In genomic region chr1:178644308-178645120, GRCh38 we compare ENCODE assay signal across 12 cellular contexts.
A peak's percentile ranks its signal among the peaks of the same experiment; 100 is the strongest.
DNase-seq lines count a peak whose midpoint lies in the region; ATAC-seq and TF ChIP-seq lines count a peak whose summit lies in the region.
"Had no signal": no experiment of that assay in that cellular context is flagged by ENCODE, and none has a peak within 500 bp of the region (broad histone marks: within the 10 kb centered on the region; RNA-seq: fewer than 3 reads in every experiment).

No MANE protein-coding gene starts in this region.

- peak; percentile 75 for DNase-seq in DMS 273 treated with DMSO at 0.1 percent for 48 hours (lab: John Stamatoyannopoulos, UW)
- DNase-seq in NCI-H1694 treated with DMSO at 0.1 percent for 48 hours (lab: John Stamatoyannopoulos, UW) = peak; percentile 66
- peak; percentile 73 for DNase-seq in choroid plexus epithelial cell (ENCODE audit: low read depth)
- DNase-seq in mesothelial cell of epicardium (ENCODE audit: low spot score in 2 of 2, unreplicated experiment in 2 of 2) = no peak
- no peak for DNase-seq in esophagus muscularis mucosa (ENCODE audit: extremely low spot score)
- no peak for DNase-seq in ascending aorta (ENCODE audit: low spot score in 2 of 2)
- no peak for DNase-seq in mesenteric fat pad (ENCODE audit: low spot score)
- DNase-seq: activated naive CD4-positive, alpha-beta T cell treated with anti-CD3 and anti-CD28 coated beads, Interleukin-2, amount 10 ng/mL, durations not matched to agents 7 days and 5 days; GOT3; stimulated activated CD4-positive, alpha-beta T cell treated with anti-CD3 and anti-CD28 coated beads, Interleukin-2, amount 100 ng/mL, for 48 hours had no signal

- peaks cover 62% of the 10 kb centered on the region for H3K4me1 Mint-ChIP-seq in mesothelial cell of epicardium
- H3K4me1 Mint-ChIP-seq: activated naive CD4-positive, alpha-beta T cell treated with anti-CD3 and anti-CD28 coated beads, Interleukin-2, amount 10 ng/mL, durations not matched to agents 7 days and 5 days had no signal

- ATAC-seq in HG03432 (IDR thresholded peaks at IDR 0.05; ENCODE audit: unreplicated experiment) = no peak

- H3K4me3 Mint-ChIP-seq in mesothelial cell of epicardium = no peak overlapping the region
- H3K4me3 Mint-ChIP-seq: activated naive CD4-positive, alpha-beta T cell treated with anti-CD3 and anti-CD28 coated beads, Interleukin-2, amount 10 ng/mL, durations not matched to agents 7 days and 5 days had no signal

- WGBS in esophagus muscularis mucosa = 31% methylated on average over 4 of the region's 4 CpGs

- H3K9me3 ChIP-seq in esophagus muscularis mucosa = no peaks in the 10 kb centered on the region
- H3K9me3 ChIP-seq in ascending aorta = no peaks in the 10 kb centered on the region
- H3K9me3 ChIP-seq: thoracic aorta had no signal

- H3K27ac Mint-ChIP-seq in mesothelial cell of epicardium = peak overlapping the region; percentile 27
- H3K27ac Mint-ChIP-seq: activated naive CD4-positive, alpha-beta T cell treated with anti-CD3 and anti-CD28 coated beads, Interleukin-2, amount 10 ng/mL, durations not matched to agents 7 days and 5 days had no signal

- no peaks in the 10 kb centered on the region for H3K27me3 Mint-ChIP-seq in mesothelial cell of epicardium (ENCODE audit: low read depth)
- H3K27me3 Mint-ChIP-seq: activated naive CD4-positive, alpha-beta T cell treated with anti-CD3 and anti-CD28 coated beads, Interleukin-2, amount 10 ng/mL, durations not matched to agents 7 days and 5 days had no signal

- intact Hi-C loops in esophagus muscularis mucosa (cut with DNase I) = no loop called here
- intact Hi-C loops in ascending aorta (cut with DNase I) = no loop called here

- TF ChIP-seq POLR2A in esophagus muscularis mucosa (IDR thresholded peaks at IDR 0.05; ENCODE audit: low read depth) = no peak

- H3K27me3 ChIP-seq in esophagus muscularis mucosa = no peaks in the 10 kb centered on the region
- H3K27me3 ChIP-seq in ascending aorta = no peaks in the 10 kb centered on the region

- H3K4me1 ChIP-seq in esophagus muscularis mucosa = peaks cover 3 to 27% (median 6%) of the 10 kb centered on the region in 4 donors
- H3K4me1 ChIP-seq in ascending aorta = no peaks in the 10 kb centered on the region

- TF ChIP-seq CTCF in choroid plexus epithelial cell (conservative IDR thresholded peaks at IDR 0.05; ENCODE audit: low read depth, low read length) = no peak
- TF ChIP-seq CTCF in mesothelial cell of epicardium (IDR thresholded peaks at IDR 0.05; ENCODE audit: unreplicated experiment) = no peak
- TF ChIP-seq CTCF in esophagus muscularis mucosa (IDR thresholded peaks at IDR 0.05) = no peak
- no peak for TF ChIP-seq CTCF in ascending aorta (IDR thresholded peaks at IDR 0.05)

- H3K36me3 Mint-ChIP-seq in mesothelial cell of epicardium = no peaks in the 10 kb centered on the region
- H3K36me3 Mint-ChIP-seq: activated naive CD4-positive, alpha-beta T cell treated with anti-CD3 and anti-CD28 coated beads, Interleukin-2, amount 10 ng/mL, durations not matched to agents 7 days and 5 days had no signal

- peak overlapping the region in 1 of 4 donors; percentile 3 for H3K27ac ChIP-seq in esophagus muscularis mucosa (replicated peaks in 1 of 4)
- no peak overlapping the region for H3K27ac ChIP-seq in ascending aorta
- H3K27ac ChIP-seq: thoracic aorta had no signal

- TF ChIP-seq EP300 in esophagus muscularis mucosa (IDR thresholded peaks at IDR 0.05) = no peak

- peaks cover 2% of the 10 kb centered on the region for H3K9me3 Mint-ChIP-seq in mesothelial cell of epicardium
- H3K9me3 Mint-ChIP-seq: activated naive CD4-positive, alpha-beta T cell treated with anti-CD3 and anti-CD28 coated beads, Interleukin-2, amount 10 ng/mL, durations not matched to agents 7 days and 5 days had no signal

- no peaks in the 10 kb centered on the region for H3K36me3 ChIP-seq in esophagus muscularis mucosa
- no peaks in the 10 kb centered on the region for H3K36me3 ChIP-seq in ascending aorta
- H3K36me3 ChIP-seq: thoracic aorta had no signal

- H3K4me3 ChIP-seq in choroid plexus epithelial cell (ENCODE audit: low read depth, low read length) (no peak overlapping the region), esophagus muscularis mucosa (no peak overlapping the region), ascending aorta (no peak overlapping the region)
- H3K4me3 ChIP-seq: thoracic aorta had no signal

Comparison
In these comparisons a context has a peak if more than half of its experiments do, and no peak if none do; other contexts are left out.
1. DNase-seq: peak in DMS 273 treated with DMSO at 0.1 percent for 48 hours (single experiment), NCI-H1694 treated with DMSO at 0.1 percent for 48 hours (single experiment) and choroid plexus epithelial cell (single experiment); none in mesothelial cell of epicardium (0 of 2), esophagus muscularis mucosa (single experiment), ascending aorta (0 of 2) and mesenteric fat pad (single experiment).